In the genomic region with DNA sequence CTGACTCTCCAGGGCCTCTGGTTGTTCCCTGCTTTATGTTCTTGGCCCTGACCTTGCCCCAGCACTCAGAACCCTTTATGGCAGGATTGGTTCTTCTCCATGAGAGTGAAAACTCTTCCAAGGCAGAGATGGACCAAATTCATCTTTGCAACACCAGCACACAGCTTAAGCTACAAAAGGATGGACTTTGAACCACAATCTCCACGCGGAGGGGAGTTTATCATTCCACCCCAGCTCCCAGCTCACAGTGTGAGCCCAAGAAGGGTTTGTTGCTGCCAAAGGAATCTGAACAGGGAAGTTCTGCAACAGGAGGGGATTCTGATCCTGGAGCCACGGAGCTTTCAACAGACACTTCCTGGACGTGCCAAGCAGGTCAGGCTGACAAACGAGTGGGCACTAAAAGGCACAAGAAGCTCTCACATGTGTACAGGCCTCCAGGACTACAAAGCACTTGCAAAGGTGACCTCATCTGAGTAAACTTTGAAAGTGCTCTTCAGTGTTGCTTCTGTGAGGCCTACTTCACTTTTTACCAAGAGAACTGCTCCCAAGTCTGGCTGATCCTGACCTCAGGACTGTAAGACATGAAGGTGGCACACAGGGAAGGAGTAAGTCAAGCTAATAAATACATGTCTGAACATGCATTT, we compare ENCODE assay signal across 1 cellular context.
TF ChIP-seq lines count a peak whose summit lies in the region.

No MANE protein-coding gene starts in this region.

TF ChIP-seq in HepG2, 621 proteins besides CTCF, POLR2A, EP300 and RAD21 (continued from another document and continues in another):
- TF ChIP-seq, protein P1, sequence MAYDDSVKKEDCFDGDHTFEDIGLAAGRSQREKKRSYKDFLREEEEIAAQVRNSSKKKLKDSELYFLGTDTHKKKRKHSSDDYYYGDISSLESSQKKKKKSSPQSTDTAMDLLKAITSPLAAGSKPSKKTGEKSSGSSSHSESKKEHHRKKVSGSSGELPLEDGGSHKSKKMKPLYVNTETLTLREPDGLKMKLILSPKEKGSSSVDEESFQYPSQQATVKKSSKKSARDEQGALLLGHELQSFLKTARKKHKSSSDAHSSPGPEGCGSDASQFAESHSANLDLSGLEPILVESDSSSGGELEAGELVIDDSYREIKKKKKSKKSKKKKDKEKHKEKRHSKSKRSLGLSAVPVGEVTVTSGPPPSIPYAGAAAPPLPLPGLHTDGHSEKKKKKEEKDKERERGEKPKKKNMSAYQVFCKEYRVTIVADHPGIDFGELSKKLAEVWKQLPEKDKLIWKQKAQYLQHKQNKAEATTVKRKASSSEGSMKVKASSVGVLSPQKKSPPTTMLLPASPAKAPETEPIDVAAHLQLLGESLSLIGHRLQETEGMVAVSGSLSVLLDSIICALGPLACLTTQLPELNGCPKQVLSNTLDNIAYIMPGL (CRISPR knock-in tag; IDR thresholded peaks at IDR 0.05; ENCODE audit: borderline replicate concordance in 1 of 2, low read depth in 1 of 2): peak; percentile 69 to 79; a peak in 3 of 4 replicates
- no peak for TF ChIP-seq MLLT10 (CRISPR knock-in tag; IDR thresholded peaks at IDR 0.05)
- peak; percentile 45; the same call in 1 of the 2 replicates for TF ChIP-seq ZNF441 (CRISPR knock-in tag; IDR thresholded peaks at IDR 0.05; ENCODE audit: borderline replicate concordance)
- peak; percentile 61 for TF ChIP-seq ZNF629 (CRISPR knock-in tag; conservative IDR thresholded peaks at IDR 0.05)
- TF ChIP-seq ZNF589 (CRISPR knock-in tag; conservative IDR thresholded peaks at IDR 0.05): no peak
- TF ChIP-seq MTF1 (CRISPR knock-in tag; IDR thresholded peaks at IDR 0.05): no peak
- TF ChIP-seq, protein P2, sequence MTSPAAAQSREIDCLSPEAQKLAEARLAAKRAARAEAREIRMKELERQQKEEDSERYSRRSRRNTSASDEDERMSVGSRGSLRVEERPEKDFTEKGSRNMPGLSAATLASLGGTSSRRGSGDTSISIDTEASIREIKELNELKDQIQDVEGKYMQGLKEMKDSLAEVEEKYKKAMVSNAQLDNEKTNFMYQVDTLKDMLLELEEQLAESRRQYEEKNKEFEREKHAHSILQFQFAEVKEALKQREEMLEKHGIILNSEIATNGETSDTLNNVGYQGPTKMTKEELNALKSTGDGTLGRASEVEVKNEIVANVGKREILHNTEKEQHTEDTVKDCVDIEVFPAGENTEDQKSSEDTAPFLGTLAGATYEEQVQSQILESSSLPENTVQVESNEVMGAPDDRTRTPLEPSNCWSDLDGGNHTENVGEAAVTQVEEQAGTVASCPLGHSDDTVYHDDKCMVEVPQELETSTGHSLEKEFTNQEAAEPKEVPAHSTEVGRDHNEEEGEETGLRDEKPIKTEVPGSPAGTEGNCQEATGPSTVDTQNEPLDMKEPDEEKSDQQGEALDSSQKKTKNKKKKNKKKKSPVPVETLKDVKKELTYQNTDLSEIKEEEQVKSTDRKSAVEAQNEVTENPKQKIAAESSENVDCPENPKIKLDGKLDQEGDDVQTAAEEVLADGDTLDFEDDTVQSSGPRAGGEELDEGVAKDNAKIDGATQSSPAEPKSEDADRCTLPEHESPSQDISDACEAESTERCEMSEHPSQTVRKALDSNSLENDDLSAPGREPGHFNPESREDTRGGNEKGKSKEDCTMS (CRISPR knock-in tag; conservative IDR thresholded peaks at IDR 0.05): no peak
- TF ChIP-seq HIVEP1 (CRISPR knock-in tag; IDR thresholded peaks at IDR 0.05): no peak
- TF ChIP-seq JUN (CRISPR knock-in tag; IDR thresholded peaks at IDR 0.05): peak; percentile 100
- TF ChIP-seq ZBTB43 (CRISPR knock-in tag; conservative IDR thresholded peaks at IDR 0.05): no peak
- TF ChIP-seq TRIM24 (CRISPR knock-in tag; IDR thresholded peaks at IDR 0.05): no peak
- no peak for TF ChIP-seq ZNF577 (CRISPR knock-in tag; IDR thresholded peaks at IDR 0.05; ENCODE audit: borderline replicate concordance, low read depth)
- TF ChIP-seq HBP1 (CRISPR knock-in tag; IDR thresholded peaks at IDR 0.05; ENCODE audit: low read depth): 0 out of 2 replicates have a peak, but pooled peaks have one; percentile 43
- TF ChIP-seq ARHGAP35 (CRISPR knock-in tag; IDR thresholded peaks at IDR 0.05; ENCODE audit: borderline replicate concordance): 0 out of 2 replicates have a peak, but pooled peaks have one; percentile 27
- TF ChIP-seq ZNF569 (CRISPR knock-in tag; IDR thresholded peaks at IDR 0.05; ENCODE audit: borderline replicate concordance): no peak
- peak; percentile 61; the same call in 1 of the 2 replicates for TF ChIP-seq KDM3A (CRISPR knock-in tag; IDR thresholded peaks at IDR 0.05; ENCODE audit: low read depth)
- TF ChIP-seq ATRX (CRISPR knock-in tag; IDR thresholded peaks at IDR 0.05; ENCODE audit: borderline replicate concordance): no peak
- peak; percentile 85; the same call in 1 of the 2 replicates for TF ChIP-seq GZF1 (CRISPR knock-in tag; IDR thresholded peaks at IDR 0.05)
- TF ChIP-seq ZNF670 (CRISPR knock-in tag; IDR thresholded peaks at IDR 0.05; ENCODE audit: borderline replicate concordance): no peak
- TF ChIP-seq BRCA1 (CRISPR knock-in tag; IDR thresholded peaks at IDR 0.05): peak; percentile 43; the same call in 1 of the 2 replicates
- TF ChIP-seq SALL1 (CRISPR knock-in tag; IDR thresholded peaks at IDR 0.05): peak; percentile 93
- TF ChIP-seq REPIN1 (CRISPR knock-in tag; IDR thresholded peaks at IDR 0.05; ENCODE audit: borderline replicate concordance, low read depth): peak; percentile 71
- no peak for TF ChIP-seq ZFP82 (CRISPR knock-in tag; IDR thresholded peaks at IDR 0.05; ENCODE audit: borderline replicate concordance)
- TF ChIP-seq, protein P3, sequence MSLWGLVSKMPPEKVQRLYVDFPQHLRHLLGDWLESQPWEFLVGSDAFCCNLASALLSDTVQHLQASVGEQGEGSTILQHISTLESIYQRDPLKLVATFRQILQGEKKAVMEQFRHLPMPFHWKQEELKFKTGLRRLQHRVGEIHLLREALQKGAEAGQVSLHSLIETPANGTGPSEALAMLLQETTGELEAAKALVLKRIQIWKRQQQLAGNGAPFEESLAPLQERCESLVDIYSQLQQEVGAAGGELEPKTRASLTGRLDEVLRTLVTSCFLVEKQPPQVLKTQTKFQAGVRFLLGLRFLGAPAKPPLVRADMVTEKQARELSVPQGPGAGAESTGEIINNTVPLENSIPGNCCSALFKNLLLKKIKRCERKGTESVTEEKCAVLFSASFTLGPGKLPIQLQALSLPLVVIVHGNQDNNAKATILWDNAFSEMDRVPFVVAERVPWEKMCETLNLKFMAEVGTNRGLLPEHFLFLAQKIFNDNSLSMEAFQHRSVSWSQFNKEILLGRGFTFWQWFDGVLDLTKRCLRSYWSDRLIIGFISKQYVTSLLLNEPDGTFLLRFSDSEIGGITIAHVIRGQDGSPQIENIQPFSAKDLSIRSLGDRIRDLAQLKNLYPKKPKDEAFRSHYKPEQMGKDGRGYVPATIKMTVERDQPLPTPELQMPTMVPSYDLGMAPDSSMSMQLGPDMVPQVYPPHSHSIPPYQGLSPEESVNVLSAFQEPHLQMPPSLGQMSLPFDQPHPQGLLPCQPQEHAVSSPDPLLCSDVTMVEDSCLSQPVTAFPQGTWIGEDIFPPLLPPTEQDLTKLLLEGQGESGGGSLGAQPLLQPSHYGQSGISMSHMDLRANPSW (CRISPR knock-in tag; IDR thresholded peaks at IDR 0.05; ENCODE audit: borderline replicate concordance): peak; percentile 92; the same call in 1 of the 2 replicates
- peak; percentile 41; the same call in 1 of the 2 replicates for TF ChIP-seq ZBTB33 (CRISPR knock-in tag; IDR thresholded peaks at IDR 0.05)
- TF ChIP-seq SRSF1 (optimal IDR thresholded peaks at IDR 0.05; ENCODE audit: low read depth, low read length): no peak
- no peak for TF ChIP-seq ZNF253 (CRISPR knock-in tag; IDR thresholded peaks at IDR 0.05; ENCODE audit: borderline replicate concordance)
- TF ChIP-seq DDIT3 (CRISPR knock-in tag; IDR thresholded peaks at IDR 0.05): no peak
- no peak for TF ChIP-seq MBNL3 (CRISPR knock-in tag; conservative IDR thresholded peaks at IDR 0.05)
- 0 out of 2 replicates have a peak, but pooled peaks have one; percentile 50 for TF ChIP-seq RNF2 (conservative IDR thresholded peaks at IDR 0.05; ENCODE audit: low read depth)
- peak; percentile 98 for TF ChIP-seq HNF4A (CRISPR knock-in tag; IDR thresholded peaks at IDR 0.05)
- peak; percentile 71; the same call in 1 of the 2 replicates for TF ChIP-seq HOMEZ (CRISPR knock-in tag; IDR thresholded peaks at IDR 0.05; ENCODE audit: low read depth)
- TF ChIP-seq ZNF746 (CRISPR knock-in tag; IDR thresholded peaks at IDR 0.05): no peak; the same call in 1 of the 2 replicates
- TF ChIP-seq SP2 (CRISPR knock-in tag; IDR thresholded peaks at IDR 0.05): no peak
- TF ChIP-seq, protein P4, sequence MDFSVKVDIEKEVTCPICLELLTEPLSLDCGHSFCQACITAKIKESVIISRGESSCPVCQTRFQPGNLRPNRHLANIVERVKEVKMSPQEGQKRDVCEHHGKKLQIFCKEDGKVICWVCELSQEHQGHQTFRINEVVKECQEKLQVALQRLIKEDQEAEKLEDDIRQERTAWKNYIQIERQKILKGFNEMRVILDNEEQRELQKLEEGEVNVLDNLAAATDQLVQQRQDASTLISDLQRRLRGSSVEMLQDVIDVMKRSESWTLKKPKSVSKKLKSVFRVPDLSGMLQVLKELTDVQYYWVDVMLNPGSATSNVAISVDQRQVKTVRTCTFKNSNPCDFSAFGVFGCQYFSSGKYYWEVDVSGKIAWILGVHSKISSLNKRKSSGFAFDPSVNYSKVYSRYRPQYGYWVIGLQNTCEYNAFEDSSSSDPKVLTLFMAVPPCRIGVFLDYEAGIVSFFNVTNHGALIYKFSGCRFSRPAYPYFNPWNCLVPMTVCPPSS (IDR thresholded peaks at IDR 0.05): no peak
- TF ChIP-seq ZNF329 (CRISPR knock-in tag; IDR thresholded peaks at IDR 0.05; ENCODE audit: low read depth): no peak
- no peak for TF ChIP-seq MEF2D (CRISPR knock-in tag; IDR thresholded peaks at IDR 0.05)
- TF ChIP-seq, protein P5, sequence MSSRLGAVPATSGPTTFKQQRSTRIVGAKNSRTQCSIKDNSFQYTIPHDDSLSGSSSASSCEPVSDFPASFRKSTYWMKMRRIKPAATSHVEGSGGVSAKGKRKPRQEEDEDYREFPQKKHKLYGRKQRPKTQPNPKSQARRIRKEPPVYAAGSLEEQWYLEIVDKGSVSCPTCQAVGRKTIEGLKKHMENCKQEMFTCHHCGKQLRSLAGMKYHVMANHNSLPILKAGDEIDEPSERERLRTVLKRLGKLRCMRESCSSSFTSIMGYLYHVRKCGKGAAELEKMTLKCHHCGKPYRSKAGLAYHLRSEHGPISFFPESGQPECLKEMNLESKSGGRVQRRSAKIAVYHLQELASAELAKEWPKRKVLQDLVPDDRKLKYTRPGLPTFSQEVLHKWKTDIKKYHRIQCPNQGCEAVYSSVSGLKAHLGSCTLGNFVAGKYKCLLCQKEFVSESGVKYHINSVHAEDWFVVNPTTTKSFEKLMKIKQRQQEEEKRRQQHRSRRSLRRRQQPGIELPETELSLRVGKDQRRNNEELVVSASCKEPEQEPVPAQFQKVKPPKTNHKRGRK (CRISPR knock-in tag; IDR thresholded peaks at IDR 0.05): no peak
- TF ChIP-seq POLR2AphosphoS5 (IDR thresholded peaks at IDR 0.05; ENCODE audit: low read depth, low read length): peak; percentile 70
- no peak for TF ChIP-seq CAMTA2 (CRISPR knock-in tag; IDR thresholded peaks at IDR 0.05; ENCODE audit: borderline replicate concordance)
- no peak for TF ChIP-seq SP4 (CRISPR knock-in tag; IDR thresholded peaks at IDR 0.05)
- peak; percentile 55; the same call in 1 of the 2 replicates for TF ChIP-seq PPARG (CRISPR knock-in tag; conservative IDR thresholded peaks at IDR 0.05)
